ENCODE assay signal across 1 cellular context in genomic region chr1:4050998-4051397, GRCh38.
TF ChIP-seq lines count a peak whose summit lies in the region.

No MANE protein-coding gene starts in this region.

TF ChIP-seq in H1, 55 proteins besides CTCF, POLR2A, EP300 and RAD21 (continued from another document):
- TF ChIP-seq, protein P1, sequence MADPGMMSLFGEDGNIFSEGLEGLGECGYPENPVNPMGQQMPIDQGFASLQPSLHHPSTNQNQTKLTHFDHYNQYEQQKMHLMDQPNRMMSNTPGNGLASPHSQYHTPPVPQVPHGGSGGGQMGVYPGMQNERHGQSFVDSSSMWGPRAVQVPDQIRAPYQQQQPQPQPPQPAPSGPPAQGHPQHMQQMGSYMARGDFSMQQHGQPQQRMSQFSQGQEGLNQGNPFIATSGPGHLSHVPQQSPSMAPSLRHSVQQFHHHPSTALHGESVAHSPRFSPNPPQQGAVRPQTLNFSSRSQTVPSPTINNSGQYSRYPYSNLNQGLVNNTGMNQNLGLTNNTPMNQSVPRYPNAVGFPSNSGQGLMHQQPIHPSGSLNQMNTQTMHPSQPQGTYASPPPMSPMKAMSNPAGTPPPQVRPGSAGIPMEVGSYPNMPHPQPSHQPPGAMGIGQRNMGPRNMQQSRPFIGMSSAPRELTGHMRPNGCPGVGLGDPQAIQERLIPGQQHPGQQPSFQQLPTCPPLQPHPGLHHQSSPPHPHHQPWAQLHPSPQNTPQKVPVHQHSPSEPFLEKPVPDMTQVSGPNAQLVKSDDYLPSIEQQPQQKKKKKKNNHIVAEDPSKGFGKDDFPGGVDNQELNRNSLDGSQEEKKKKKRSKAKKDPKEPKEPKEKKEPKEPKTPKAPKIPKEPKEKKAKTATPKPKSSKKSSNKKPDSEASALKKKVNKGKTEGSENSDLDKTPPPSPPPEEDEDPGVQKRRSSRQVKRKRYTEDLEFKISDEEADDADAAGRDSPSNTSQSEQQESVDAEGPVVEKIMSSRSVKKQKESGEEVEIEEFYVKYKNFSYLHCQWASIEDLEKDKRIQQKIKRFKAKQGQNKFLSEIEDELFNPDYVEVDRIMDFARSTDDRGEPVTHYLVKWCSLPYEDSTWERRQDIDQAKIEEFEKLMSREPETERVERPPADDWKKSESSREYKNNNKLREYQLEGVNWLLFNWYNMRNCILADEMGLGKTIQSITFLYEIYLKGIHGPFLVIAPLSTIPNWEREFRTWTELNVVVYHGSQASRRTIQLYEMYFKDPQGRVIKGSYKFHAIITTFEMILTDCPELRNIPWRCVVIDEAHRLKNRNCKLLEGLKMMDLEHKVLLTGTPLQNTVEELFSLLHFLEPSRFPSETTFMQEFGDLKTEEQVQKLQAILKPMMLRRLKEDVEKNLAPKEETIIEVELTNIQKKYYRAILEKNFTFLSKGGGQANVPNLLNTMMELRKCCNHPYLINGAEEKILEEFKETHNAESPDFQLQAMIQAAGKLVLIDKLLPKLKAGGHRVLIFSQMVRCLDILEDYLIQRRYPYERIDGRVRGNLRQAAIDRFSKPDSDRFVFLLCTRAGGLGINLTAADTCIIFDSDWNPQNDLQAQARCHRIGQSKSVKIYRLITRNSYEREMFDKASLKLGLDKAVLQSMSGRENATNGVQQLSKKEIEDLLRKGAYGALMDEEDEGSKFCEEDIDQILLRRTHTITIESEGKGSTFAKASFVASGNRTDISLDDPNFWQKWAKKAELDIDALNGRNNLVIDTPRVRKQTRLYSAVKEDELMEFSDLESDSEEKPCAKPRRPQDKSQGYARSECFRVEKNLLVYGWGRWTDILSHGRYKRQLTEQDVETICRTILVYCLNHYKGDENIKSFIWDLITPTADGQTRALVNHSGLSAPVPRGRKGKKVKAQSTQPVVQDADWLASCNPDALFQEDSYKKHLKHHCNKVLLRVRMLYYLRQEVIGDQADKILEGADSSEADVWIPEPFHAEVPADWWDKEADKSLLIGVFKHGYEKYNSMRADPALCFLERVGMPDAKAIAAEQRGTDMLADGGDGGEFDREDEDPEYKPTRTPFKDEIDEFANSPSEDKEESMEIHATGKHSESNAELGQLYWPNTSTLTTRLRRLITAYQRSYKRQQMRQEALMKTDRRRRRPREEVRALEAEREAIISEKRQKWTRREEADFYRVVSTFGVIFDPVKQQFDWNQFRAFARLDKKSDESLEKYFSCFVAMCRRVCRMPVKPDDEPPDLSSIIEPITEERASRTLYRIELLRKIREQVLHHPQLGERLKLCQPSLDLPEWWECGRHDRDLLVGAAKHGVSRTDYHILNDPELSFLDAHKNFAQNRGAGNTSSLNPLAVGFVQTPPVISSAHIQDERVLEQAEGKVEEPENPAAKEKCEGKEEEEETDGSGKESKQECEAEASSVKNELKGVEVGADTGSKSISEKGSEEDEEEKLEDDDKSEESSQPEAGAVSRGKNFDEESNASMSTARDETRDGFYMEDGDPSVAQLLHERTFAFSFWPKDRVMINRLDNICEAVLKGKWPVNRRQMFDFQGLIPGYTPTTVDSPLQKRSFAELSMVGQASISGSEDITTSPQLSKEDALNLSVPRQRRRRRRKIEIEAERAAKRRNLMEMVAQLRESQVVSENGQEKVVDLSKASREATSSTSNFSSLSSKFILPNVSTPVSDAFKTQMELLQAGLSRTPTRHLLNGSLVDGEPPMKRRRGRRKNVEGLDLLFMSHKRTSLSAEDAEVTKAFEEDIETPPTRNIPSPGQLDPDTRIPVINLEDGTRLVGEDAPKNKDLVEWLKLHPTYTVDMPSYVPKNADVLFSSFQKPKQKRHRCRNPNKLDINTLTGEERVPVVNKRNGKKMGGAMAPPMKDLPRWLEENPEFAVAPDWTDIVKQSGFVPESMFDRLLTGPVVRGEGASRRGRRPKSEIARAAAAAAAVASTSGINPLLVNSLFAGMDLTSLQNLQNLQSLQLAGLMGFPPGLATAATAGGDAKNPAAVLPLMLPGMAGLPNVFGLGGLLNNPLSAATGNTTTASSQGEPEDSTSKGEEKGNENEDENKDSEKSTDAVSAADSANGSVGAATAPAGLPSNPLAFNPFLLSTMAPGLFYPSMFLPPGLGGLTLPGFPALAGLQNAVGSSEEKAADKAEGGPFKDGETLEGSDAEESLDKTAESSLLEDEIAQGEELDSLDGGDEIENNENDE (IDR thresholded peaks at IDR 0.05; ENCODE audit: insufficient replicate concordance, low read length) = no peak
- no peak for TF ChIP-seq CREB1 (IDR thresholded peaks at IDR 0.05)
- no peak for TF ChIP-seq RBBP5 (IDR thresholded peaks at IDR 0.05; ENCODE audit: borderline replicate concordance, low read depth, low read length)
- TF ChIP-seq EGR1 (IDR thresholded peaks at IDR 0.05; ENCODE audit: borderline replicate concordance, low read depth, low read length) = no peak
- TF ChIP-seq ATF2 (IDR thresholded peaks at IDR 0.05; ENCODE audit: low read length) = no peak
- TF ChIP-seq CBX5 (IDR thresholded peaks at IDR 0.05; ENCODE audit: low read depth, low read length) = no peak
- no peak for TF ChIP-seq BCL11A (IDR thresholded peaks at IDR 0.05; ENCODE audit: low read depth in 2 of 2, low read length in 2 of 2)
- TF ChIP-seq TCF12 (IDR thresholded peaks at IDR 0.05; ENCODE audit: low read depth, low read length) = no peak
- TF ChIP-seq BACH1 (IDR thresholded peaks at IDR 0.05; ENCODE audit: low read length) = no peak
- no peak for TF ChIP-seq SIN3A (conservative IDR thresholded peaks at IDR 0.05 in 1 of 2, IDR thresholded peaks at IDR 0.05 in 1 of 2; ENCODE audit: low read depth in 1 of 2, low read length in 2 of 2)
- TF ChIP-seq, protein P2, sequence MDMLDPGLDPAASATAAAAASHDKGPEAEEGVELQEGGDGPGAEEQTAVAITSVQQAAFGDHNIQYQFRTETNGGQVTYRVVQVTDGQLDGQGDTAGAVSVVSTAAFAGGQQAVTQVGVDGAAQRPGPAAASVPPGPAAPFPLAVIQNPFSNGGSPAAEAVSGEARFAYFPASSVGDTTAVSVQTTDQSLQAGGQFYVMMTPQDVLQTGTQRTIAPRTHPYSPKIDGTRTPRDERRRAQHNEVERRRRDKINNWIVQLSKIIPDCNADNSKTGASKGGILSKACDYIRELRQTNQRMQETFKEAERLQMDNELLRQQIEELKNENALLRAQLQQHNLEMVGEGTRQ (IDR thresholded peaks at IDR 0.05; ENCODE audit: low read length) = no peak
